In genomic region chr10:3091346-3091787, GRCh38 we compare ENCODE assay signal across 10 cellular contexts. TPM values are rescaled to one million over a fixed set of nuclear protein-coding genes. Genes with fewer than 3 reads are reported as not detected.
DNase-seq lines count a peak whose midpoint lies in the region; ATAC-seq, FAIRE-seq and TF ChIP-seq lines count a peak whose summit lies in the region.
"Had no signal": no experiment of that assay in that cellular context is flagged by ENCODE, and none has a peak within 500 bp of the region (broad histone marks: within the 10 kb centered on the region; RNA-seq: fewer than 3 reads in every experiment).

No MANE protein-coding gene starts in this region.

- no peak for FAIRE-seq in A549 (lab: Jason Lieb, UNC)

- ATAC-seq in A549 (peak; percentile 39 to 46), HG03108 (IDR thresholded peaks at IDR 0.05; ENCODE audit: unreplicated experiment) (peak; percentile 43), left lobe of liver (peak; percentile 41), GM18907 (IDR thresholded peaks at IDR 0.05; ENCODE audit: unreplicated experiment) (no peak)

- no peak overlapping the region for H3K9ac ChIP-seq in colonic mucosa (ENCODE audit: low read depth in 2 of 2, low read length in 2 of 2)

- peak overlapping the region; percentile 92 to 99 for H3K27ac ChIP-seq in A549
- no peak overlapping the region for H3K27ac ChIP-seq in colonic mucosa

- in situ Hi-C loops in GM13976 (cut with MboI; ENCODE audit: low sequenced_read_pairs, unreplicated experiment): no loop called here

- TF ChIP-seq CTCF in A549 (IDR thresholded peaks at IDR 0.05) (no peak), GM13976 (IDR thresholded peaks at IDR 0.05; ENCODE audit: borderline replicate concordance, control extremely low read depth, extremely low read depth, insufficient read depth, missing control alignments) (no peak), colonic mucosa (IDR thresholded peaks at IDR 0.05) (no peak)

- 3% methylated on average over 12 of the region's 12 CpGs for WGBS in A549 (ENCODE audit: missing lambda C conversion rate)

- POLR2A ChIA-PET in A549 (lab: Yijun Ruan, JAX): interaction anchor here (0.5 to 2.2 kb wide), 15 partner anchors 8 to 81 kb away, joined by 3 to 24 read pairs (median 4); partner anchors contain the start of genes PFKP and PITRM1

- TF ChIP-seq EP300 in A549 (IDR thresholded peaks at IDR 0.05): peak; percentile 85 to 94; a peak in 4 of 5 replicates

- H3K36me3 ChIP-seq in colonic mucosa: no peaks in the 10 kb centered on the region

- no peak for TF ChIP-seq RAD21 in A549 (conservative IDR thresholded peaks at IDR 0.05 in 1 of 2, IDR thresholded peaks at IDR 0.05 in 1 of 2)

- no peak for TF ChIP-seq POLR2A in A549 (IDR thresholded peaks at IDR 0.05; ENCODE audit: low read length)

- H3K27me3 ChIP-seq in colonic mucosa: no peaks in the 10 kb centered on the region

- CTCF ChIA-PET in A549 (lab: Yijun Ruan, JAX): interaction anchor here (1.1 to 4.0 kb wide), 13 partner anchors 9 to 164 kb away, joined by 3 to 24 read pairs (median 5); partner anchors contain the start of gene PFKP

- intact Hi-C loops in colonic mucosa (cut with DNase I): no loop called here

- H3K4me2 ChIP-seq in A549: peak overlapping the region; percentile 79

- H3K9me3 ChIP-seq in A549 (no peaks in the 10 kb centered on the region), colonic mucosa (no peaks in the 10 kb centered on the region)

- peaks cover 86% of the 10 kb centered on the region for H3K4me1 ChIP-seq in A549
- H3K4me1 ChIP-seq in colonic mucosa: peaks cover 14% of the 10 kb centered on the region

- peak overlapping the region; percentile 12; the same call in 2 of the 3 replicates for H3K4me3 ChIP-seq in A549
- no peak overlapping the region for H3K4me3 ChIP-seq in colonic mucosa

- DNase-seq in A549 (ENCODE audit: low read depth in 1 of 2, low spot score in 1 of 2) (peak in 1 of 2 experiments; percentile 95), amniotic stem cell (lab: John Stamatoyannopoulos, UW) (peak; percentile 63), left lobe of liver (ENCODE audit: low spot score) (no peak), GM13976 (ENCODE audit: low spot score) (no peak), colonic mucosa (no peak), NOMO-1 (lab: John Stamatoyannopoulos, UW; ENCODE audit: unreplicated experiment in 2 of 2) (no peak)
- DNase-seq: cortex of kidney, KBM-7 had no signal

TF ChIP-seq in A549, 52 proteins besides CTCF, POLR2A, EP300 and RAD21 (continues in another document):
- TF ChIP-seq HES2 (IDR thresholded peaks at IDR 0.05) (peak; percentile 61; the same call in 1 of the 2 replicates), KDM1A (IDR thresholded peaks at IDR 0.05; ENCODE audit: low read depth) (no peak), EHF (CRISPR knock-in tag; IDR thresholded peaks at IDR 0.05) (no peak), ZNF302 (CRISPR knock-in tag; IDR thresholded peaks at IDR 0.05) (no peak), HDAC2 (IDR thresholded peaks at IDR 0.05) (no peak), NPAS2 (CRISPR knock-in tag; IDR thresholded peaks at IDR 0.05; ENCODE audit: borderline replicate concordance) (no peak), ZSCAN20 (CRISPR knock-in tag; IDR thresholded peaks at IDR 0.05) (no peak), EHMT2 (IDR thresholded peaks at IDR 0.05; ENCODE audit: low read depth) (no peak), MAX (IDR thresholded peaks at IDR 0.05) (peak; percentile 66), HEYL (CRISPR knock-in tag; IDR thresholded peaks at IDR 0.05) (no peak), CHD4 (IDR thresholded peaks at IDR 0.05; ENCODE audit: borderline replicate concordance) (no peak), TFCP2L1 (CRISPR knock-in tag; IDR thresholded peaks at IDR 0.05) (no peak), KDM5A (IDR thresholded peaks at IDR 0.05) (no peak), FOSB (CRISPR knock-in tag; IDR thresholded peaks at IDR 0.05) (no peak), HMGXB4 (CRISPR knock-in tag; IDR thresholded peaks at IDR 0.05; ENCODE audit: borderline replicate concordance) (no peak), JUN (IDR thresholded peaks at IDR 0.05) (peak in 1 of 2 experiments; percentile 86; a peak in 4 of 5 replicates), CEBPB (IDR thresholded peaks at IDR 0.05) (peak; percentile 96 to 98), CHD2 (IDR thresholded peaks at IDR 0.05; ENCODE audit: low read length, partially characterized antibody) (no peak), JUNB (IDR thresholded peaks at IDR 0.05) (peak; percentile 90), RNF2 (IDR thresholded peaks at IDR 0.05; ENCODE audit: borderline replicate concordance, low read depth) (no peak), GATA3 (IDR thresholded peaks at IDR 0.05; ENCODE audit: borderline replicate concordance) (peak; percentile 78), RFX5 (IDR thresholded peaks at IDR 0.05) (no peak), BCL3 (IDR thresholded peaks at IDR 0.05) (0 out of 3 replicates have a peak, but pooled peaks have one; percentile 55), USF2 (IDR thresholded peaks at IDR 0.05) (no peak), FOSL2 (IDR thresholded peaks at IDR 0.05) (peak; percentile 74), FOSL2 (CRISPR knock-in tag; IDR thresholded peaks at IDR 0.05) (peak; percentile 82), SREBF2 (IDR thresholded peaks at IDR 0.05) (no peak), HOXA7 (CRISPR knock-in tag; IDR thresholded peaks at IDR 0.05) (no peak), HOXB13 (CRISPR knock-in tag; IDR thresholded peaks at IDR 0.05; ENCODE audit: low read depth) (no peak), HOXB5 (CRISPR knock-in tag; IDR thresholded peaks at IDR 0.05) (no peak), MAFK (IDR thresholded peaks at IDR 0.05; ENCODE audit: partially characterized antibody) (no peak), RARB (CRISPR knock-in tag; IDR thresholded peaks at IDR 0.05) (0 out of 2 replicates have a peak, but pooled peaks have one; percentile 45), BHLHE40 (IDR thresholded peaks at IDR 0.05; ENCODE audit: low read depth, low read length) (no peak)

RNA-seq across cellular contexts. Expression of gene PFKP, which starts 24.0 kb away (rescaled TPM):
- polyA plus RNA-seq in A549 (2011; rRNA removed): 164 and 166 TPM in 2 replicates
- polyA plus RNA-seq in A549 (2012; cell fraction: cytosol; rRNA removed): 360 and 395 TPM in 2 replicates
- 741 and 798 TPM in 2 replicates for polyA plus RNA-seq in A549 (2012; cell fraction: nucleus; rRNA removed)
- 273 to 329 TPM (median 279 TPM) in 3 replicates for polyA plus RNA-seq in A549 (2017; fragmentation: RNase III; extraction: RNeasy Plus Mini Kit Qiagen cat#74134 plus additional on column Dnase treatment)
- polyA minus RNA-seq in A549 (2011; rRNA and poly(A)+ RNA removed): 130 and 164 TPM in 2 replicates
- 4.3 TPM for total RNA-seq in left lobe of liver
- total RNA-seq in colonic mucosa: 100 to 1,000 TPM; 134 to 209 TPM

Comparison
In these comparisons a context has a peak if more than half of its experiments do, and no peak if none do; other contexts are left out.
1. RNA of gene PFKP, which starts 24.0 kb away (total RNA-seq): 134 to 209 TPM in colonic mucosa; 4.3 TPM in left lobe of liver (single experiment); every median in the first group is over 10 times any median in the second.